In genomic region chr14:91250912-91251311, GRCh38 we compare ENCODE assay signal across 12 cellular contexts. TPM values are rescaled to one million over a fixed set of nuclear protein-coding genes. Genes with fewer than 3 reads are reported as not detected.
DNase-seq lines count a peak whose midpoint lies in the region; ATAC-seq lines count a peak whose summit lies in the region.
"Had no signal": no experiment of that assay in that cellular context is flagged by ENCODE, and none has a peak within 500 bp of the region (broad histone marks: within the 10 kb centered on the region; RNA-seq: fewer than 3 reads in every experiment).

No MANE protein-coding gene starts in this region.

- ATAC-seq in activated naive CD8-positive, alpha-beta T cell treated with anti-CD3 and anti-CD28 coated beads, Interleukin-2, amount 10 ng/mL, durations not matched to agents 7 days and 5 days (ENCODE audit: low read depth) = no peak
- ATAC-seq in HG03039 (IDR thresholded peaks at IDR 0.05; ENCODE audit: unreplicated experiment) = no peak

- no peaks in the 10 kb centered on the region for H3K27me3 Mint-ChIP-seq in activated naive CD8-positive, alpha-beta T cell treated with anti-CD3 and anti-CD28 coated beads, Interleukin-2, amount 10 ng/mL, durations not matched to agents 7 days and 5 days

- POLR2A ChIA-PET in activated naive CD8-positive, alpha-beta T cell treated with anti-CD3 and anti-CD28 coated beads, Interleukin-2, amount 10 ng/mL, durations not matched to agents 7 days and 5 days (lab: Charles Lee) = interaction anchor here (0.8 to 16.2 kb wide), 8 partner anchors 7 to 190 kb away, joined by 3 to 232 read pairs (median 6); partner anchors contain the start of genes GPR68 and RPS6KA5

- H3K4me3 Mint-ChIP-seq in activated naive CD8-positive, alpha-beta T cell treated with anti-CD3 and anti-CD28 coated beads, Interleukin-2, amount 10 ng/mL, durations not matched to agents 7 days and 5 days = peak overlapping the region; percentile 78

- peak; percentile 40 for DNase-seq in NCI-H2171 treated with DMSO at 0.1 percent for 48 hours (lab: John Stamatoyannopoulos, UW)
- no peak for DNase-seq in NCI-H2171 (lab: John Stamatoyannopoulos, UW)
- DNase-seq in M059J (ENCODE audit: low read depth) = peak; percentile 29
- DNase-seq in activated naive CD8-positive, alpha-beta T cell treated with anti-CD3 and anti-CD28 coated beads, Interleukin-2, amount 10 ng/mL, durations not matched to agents 7 days and 5 days = no peak
- peak; percentile 47 for DNase-seq in retina
- DNase-seq in medulla oblongata (ENCODE audit: extremely low spot score) = no peak
- DNase-seq in glomerular visceral epithelial cell (ENCODE audit: extremely low spot score) = no peak
- DNase-seq: activated CD8-positive, alpha-beta memory T cell treated with anti-CD3 and anti-CD28 coated beads, Interleukin-2, amount 50 U/mL, for 48 hours; heart right ventricle; stimulated activated CD4-positive, alpha-beta T cell treated with anti-CD3 and anti-CD28 coated beads, Interleukin-1b, Interleukin-23, amount 100 ng/mL, for 48 hours; thyroid gland had no signal

- H3K36me3 Mint-ChIP-seq in activated naive CD8-positive, alpha-beta T cell treated with anti-CD3 and anti-CD28 coated beads, Interleukin-2, amount 10 ng/mL, durations not matched to agents 7 days and 5 days = peaks cover 33% of the 10 kb centered on the region

- peaks cover 74% of the 10 kb centered on the region for H3K4me1 Mint-ChIP-seq in activated naive CD8-positive, alpha-beta T cell treated with anti-CD3 and anti-CD28 coated beads, Interleukin-2, amount 10 ng/mL, durations not matched to agents 7 days and 5 days

- peak overlapping the region; percentile 97 for H3K27ac Mint-ChIP-seq in activated naive CD8-positive, alpha-beta T cell treated with anti-CD3 and anti-CD28 coated beads, Interleukin-2, amount 10 ng/mL, durations not matched to agents 7 days and 5 days

- H3K9me3 Mint-ChIP-seq in activated naive CD8-positive, alpha-beta T cell treated with anti-CD3 and anti-CD28 coated beads, Interleukin-2, amount 10 ng/mL, durations not matched to agents 7 days and 5 days = no peaks in the 10 kb centered on the region

RNA-seq across cellular contexts. Expression of gene GPR68, which starts 6.4 kb away (rescaled TPM):
- total RNA-seq in M059J (2014; rRNA removed; shearing (Covaris generic)) = 0.71 and 1.6 TPM in 2 replicates
- total RNA-seq in activated naive CD8-positive, alpha-beta T cell treated with anti-CD3 and anti-CD28 coated beads, Interleukin-2, amount 10 ng/mL, durations not matched to agents 7 days and 5 days = 10 to 100 TPM; 23.0 to 28.0 TPM

Comparison
In these comparisons a context has a peak if more than half of its experiments do, and no peak if none do; other contexts are left out.
1. DNase-seq: peak in NCI-H2171 treated with DMSO at 0.1 percent for 48 hours (single experiment), M059J (single experiment) and retina (single experiment); none in NCI-H2171 (single experiment), activated naive CD8-positive, alpha-beta T cell treated with anti-CD3 and anti-CD28 coated beads, Interleukin-2, amount 10 ng/mL, durations not matched to agents 7 days and 5 days (single experiment), medulla oblongata (single experiment) and glomerular visceral epithelial cell (single experiment).